ENCODE assay signal across 18 cellular contexts in the genomic region with DNA sequence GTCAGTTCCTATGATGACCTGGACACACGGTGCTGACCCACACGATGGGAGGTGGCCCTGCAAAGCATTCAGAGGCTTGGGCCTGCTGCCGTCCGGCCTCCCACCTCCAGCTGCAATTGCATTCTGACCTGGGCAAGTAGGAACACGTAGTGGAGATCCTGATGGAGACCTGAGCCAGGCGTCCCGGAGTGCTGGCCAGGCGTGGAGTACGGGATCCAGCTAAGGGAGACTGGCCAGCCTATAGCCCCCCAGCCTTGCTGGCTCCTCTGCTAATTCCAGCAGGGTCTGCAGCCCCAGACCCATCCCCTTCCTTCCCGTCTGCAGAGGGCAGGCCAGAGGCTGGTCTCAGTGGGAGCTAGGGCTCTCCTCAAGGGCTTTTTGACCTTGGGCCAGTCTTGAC. TPM values are rescaled to one million over a fixed set of nuclear protein-coding genes. Genes with fewer than 3 reads are reported as not detected.
DNase-seq lines count a peak whose midpoint lies in the region; ATAC-seq lines count a peak whose summit lies in the region.
"Had no signal": no experiment of that assay in that cellular context is flagged by ENCODE, and none has a peak within 500 bp of the region (broad histone marks: within the 10 kb centered on the region; RNA-seq: fewer than 3 reads in every experiment).

No MANE protein-coding gene starts in this region.

- H2AFZ ChIP-seq in neuronal stem cell (ENCODE audit: low read length): no peak overlapping the region
- H2AFZ ChIP-seq: GM23248 had no signal

- CTCF ChIA-PET in activated CD8-positive, alpha-beta memory T cell treated with anti-CD3 and anti-CD28 coated beads, Interleukin-2, amount 10 ng/mL, durations not matched to agents 7 days and 5 days (lab: Charles Lee): interaction anchor here (1.1 kb wide), 1 partner anchor 34 kb away, joined by 5 read pairs; no protein-coding TSS in a partner anchor

- DNase-seq in H7 (peak; percentile 22), T-helper 17 cell (no peak), neuronal stem cell (ENCODE audit: low spot score) (no peak), hypothalamus (lab: John Stamatoyannopoulos, UW) (no peak), NK-92 (lab: John Stamatoyannopoulos, UW; ENCODE audit: unreplicated experiment) (no peak)
- no peak for DNase-seq in activated CD8-positive, alpha-beta memory T cell treated with anti-CD3 and anti-CD28 coated beads, Interleukin-2, amount 10 ng/mL, durations not matched to agents 7 days and 5 days
- DNase-seq: CD8-positive, alpha-beta T cell; COR-L47; DND-41; GDM1; GM23248; HCEC 1CT; IMR-90; KG1 had no signal

- peak overlapping the region; percentile 65 for H3K23ac ChIP-seq in neuronal stem cell (ENCODE audit: low read depth, low read length, poor library complexity)

- peaks cover 5% of the 10 kb centered on the region for H3K79me1 ChIP-seq in neuronal stem cell (ENCODE audit: low read depth, low read length)

- H3K27ac Mint-ChIP-seq in T-helper 17 cell: peak overlapping the region; percentile 49
- no peak overlapping the region for H3K27ac Mint-ChIP-seq in activated CD8-positive, alpha-beta memory T cell treated with anti-CD3 and anti-CD28 coated beads, Interleukin-2, amount 10 ng/mL, durations not matched to agents 7 days and 5 days
- H3K27ac Mint-ChIP-seq: CD8-positive, alpha-beta T cell had no signal

- no peak overlapping the region for H3K4ac ChIP-seq in neuronal stem cell (ENCODE audit: low read length)

- H3K18ac ChIP-seq in neuronal stem cell (ENCODE audit: low read length): no peak overlapping the region

- H2BK5ac ChIP-seq in neuronal stem cell (ENCODE audit: low read length): peak overlapping the region; percentile 82

- peaks cover 3% of the 10 kb centered on the region for H3K9me3 Mint-ChIP-seq in activated CD8-positive, alpha-beta memory T cell treated with anti-CD3 and anti-CD28 coated beads, Interleukin-2, amount 10 ng/mL, durations not matched to agents 7 days and 5 days (ENCODE audit: low read depth)
- H3K9me3 Mint-ChIP-seq: CD8-positive, alpha-beta T cell had no signal

- H4K91ac ChIP-seq in neuronal stem cell (ENCODE audit: low read depth, low read length, poor library complexity): no peak overlapping the region

- no peak overlapping the region for H2AK5ac ChIP-seq in neuronal stem cell (ENCODE audit: low read depth, low read length)

- no peak overlapping the region for H3K4me2 ChIP-seq in neuronal stem cell (ENCODE audit: insufficient read depth, low read length, poor library complexity, severe bottlenecking)
- H3K4me2 ChIP-seq: A549 had no signal

- H4K8ac ChIP-seq in neuronal stem cell (ENCODE audit: low read depth, low read length): no peak overlapping the region

- H3K14ac ChIP-seq in neuronal stem cell (ENCODE audit: low read length): peak overlapping the region; percentile 63

- no peaks in the 10 kb centered on the region for H3K4me1 ChIP-seq in neuronal stem cell (ENCODE audit: control insufficient read depth in 2 of 2, insufficient read depth in 1 of 2, low read depth in 1 of 2, low read length in 2 of 2)
- H3K4me1 ChIP-seq: A549 had no signal

- H3K36me3 Mint-ChIP-seq in T-helper 17 cell (ENCODE audit: low read depth): peaks cover 11% of the 10 kb centered on the region
- H3K36me3 Mint-ChIP-seq in activated CD8-positive, alpha-beta memory T cell treated with anti-CD3 and anti-CD28 coated beads, Interleukin-2, amount 10 ng/mL, durations not matched to agents 7 days and 5 days: peaks cover 74% of the 10 kb centered on the region

- no peak for ATAC-seq in T-helper 17 cell
- peak; percentile 48 for ATAC-seq in esophagus mucosa
- ATAC-seq in activated CD8-positive, alpha-beta memory T cell treated with anti-CD3 and anti-CD28 coated beads, Interleukin-2, amount 10 ng/mL, durations not matched to agents 7 days and 5 days: no peak
- ATAC-seq in GM18907 (IDR thresholded peaks at IDR 0.05; ENCODE audit: unreplicated experiment): no peak
- ATAC-seq: A549; CD8-positive, alpha-beta T cell had no signal

- no peak overlapping the region for H3K9ac ChIP-seq in neuronal stem cell (ENCODE audit: low read depth, low read length, poor library complexity)
- H3K9ac ChIP-seq: GM23248 had no signal

- H3K27me3 ChIP-seq in H7 (ENCODE audit: control insufficient read depth, insufficient read depth, low read length) (no peaks in the 10 kb centered on the region), neuronal stem cell (ENCODE audit: control insufficient read depth in 3 of 3, insufficient read depth in 3 of 3, low read depth in 1 of 3, low read length in 3 of 3) (no peaks in the 10 kb centered on the region)

- H3K27ac ChIP-seq in neuronal stem cell (replicated peaks; ENCODE audit: low read length): no peak overlapping the region
- H3K27ac ChIP-seq: A549, GM23248 had no signal

- H3K27me3 Mint-ChIP-seq in T-helper 17 cell: no peaks in the 10 kb centered on the region
- H3K27me3 Mint-ChIP-seq in activated CD8-positive, alpha-beta memory T cell treated with anti-CD3 and anti-CD28 coated beads, Interleukin-2, amount 10 ng/mL, durations not matched to agents 7 days and 5 days: no peaks in the 10 kb centered on the region

- WGBS in neuronal stem cell (ENCODE audit: extremely low coverage in 2 of 2, insufficient read length in 2 of 2, insufficient replicate concordance in 1 of 2), 2 donors: no CpG with 5 or more reads among the region's 10 CpGs

- no peak overlapping the region for H3K4me3 Mint-ChIP-seq in T-helper 17 cell
- no peak overlapping the region for H3K4me3 Mint-ChIP-seq in activated CD8-positive, alpha-beta memory T cell treated with anti-CD3 and anti-CD28 coated beads, Interleukin-2, amount 10 ng/mL, durations not matched to agents 7 days and 5 days
- H3K4me3 Mint-ChIP-seq: CD14-positive monocyte; CD8-positive, alpha-beta T cell had no signal

- no peak overlapping the region for H2BK120ac ChIP-seq in neuronal stem cell (ENCODE audit: low read depth, low read length)

- no peaks in the 10 kb centered on the region for H3K9me3 ChIP-seq in T-helper 17 cell (ENCODE audit: control insufficient read depth, low read length, poor library complexity, severe bottlenecking)
- peaks cover 13 to 63% of the 10 kb centered on the region in 2 donors for H3K9me3 ChIP-seq in neuronal stem cell (replicated peaks in 1 of 2; ENCODE audit: control insufficient read depth in 2 of 2, insufficient read depth in 1 of 2, low read depth in 1 of 2, low read length in 2 of 2)
- H3K9me3 ChIP-seq: A549 had no signal

- peaks cover 14% of the 10 kb centered on the region for H3K4me1 Mint-ChIP-seq in T-helper 17 cell
- peaks cover 3% of the 10 kb centered on the region for H3K4me1 Mint-ChIP-seq in activated CD8-positive, alpha-beta memory T cell treated with anti-CD3 and anti-CD28 coated beads, Interleukin-2, amount 10 ng/mL, durations not matched to agents 7 days and 5 days
- H3K4me1 Mint-ChIP-seq: CD14-positive monocyte had no signal

- H3K4me3 ChIP-seq in H7 (ENCODE audit: insufficient read depth, low read depth, low read length) (no peak overlapping the region), neuronal stem cell (ENCODE audit: low read length in 2 of 2) (no peak overlapping the region)
- H3K4me3 ChIP-seq: A549, GM23248 had no signal

- H3K36me3 ChIP-seq in H7 (replicated peaks; ENCODE audit: control insufficient read depth, insufficient read depth, low read length) (peaks cover 29% of the 10 kb centered on the region), neuronal stem cell (replicated peaks in 1 of 2; ENCODE audit: control insufficient read depth in 2 of 2, insufficient read depth in 2 of 2, low read length in 2 of 2) (peaks cover 31 to 100% of the 10 kb centered on the region in 2 donors)

- H2BK12ac ChIP-seq in neuronal stem cell (ENCODE audit: low read length): no peak overlapping the region

- H2BK15ac ChIP-seq in neuronal stem cell (ENCODE audit: low read length): no peak overlapping the region

RNA-seq across cellular contexts. Expression of a gene that starts 11.2 kb away (rescaled TPM):
- 80.9 and 173 TPM in 2 replicates for total RNA-seq in H7 (2014; rRNA removed; shearing (Covaris generic))
- total RNA-seq in T-helper 17 cell (100 to 1,000 TPM; 114 to 133 TPM), esophagus mucosa (136 TPM)
- polyA plus RNA-seq in neuronal stem cell (2013, experiment 1 of 2): 65.9 TPM
- polyA plus RNA-seq in neuronal stem cell (2013, experiment 2 of 2): 64.5 TPM
- 100 to 1,000 TPM in 1 of 2 experiments, 10 to 100 TPM in 1; 98.3 to 104 TPM for total RNA-seq in activated CD8-positive, alpha-beta memory T cell treated with anti-CD3 and anti-CD28 coated beads, Interleukin-2, amount 10 ng/mL, durations not matched to agents 7 days and 5 days
